ENCODE assay signal across 29 cellular contexts in genomic region chr4:180942367-180942916, GRCh38.
DNase-seq lines count a peak whose midpoint lies in the region; ATAC-seq, FAIRE-seq and TF ChIP-seq lines count a peak whose summit lies in the region.
"Had no signal": no experiment of that assay in that cellular context is flagged by ENCODE, and none has a peak within 500 bp of the region (broad histone marks: within the 10 kb centered on the region; RNA-seq: fewer than 3 reads in every experiment).

No MANE protein-coding gene starts in this region.

- no peaks in the 10 kb centered on the region for H3K4me1 Mint-ChIP-seq in stimulated activated naive B cell treated with anti-CD40 and anti-IgM and Interleukin-4, amounts not matched to agents 10 μg/mL and 1 μg/mL and 100 μg/mL, for 72 hours
- no peaks in the 10 kb centered on the region for H3K4me1 Mint-ChIP-seq in activated naive CD4-positive, alpha-beta T cell treated with anti-CD3 and anti-CD28 coated beads, Interleukin-2, amount 10 ng/mL, durations not matched to agents 7 days and 5 days
- H3K4me1 Mint-ChIP-seq: B cell; CD4-positive, alpha-beta memory T cell; CD4-positive, CD25-positive, alpha-beta regulatory T cell; CD8-positive, alpha-beta memory T cell had no signal

- H3K36me3 ChIP-seq in SK-N-SH (replicated peaks in 1 of 2; ENCODE audit: control insufficient read depth in 1 of 2, insufficient read depth in 2 of 2, low read length in 1 of 2) (no peaks in the 10 kb centered on the region), OCI-LY1 (ENCODE audit: insufficient read depth, low read length) (no peaks in the 10 kb centered on the region; the same call in 1 of the 2 replicates)
- H3K36me3 ChIP-seq: BLaER1 treated with 17β-estradiol and CSF1 and Interleukin-3, amounts not matched to agents 10 nM and 100 nM had no signal

- H3K27me3 ChIP-seq in SK-N-SH (ENCODE audit: insufficient read depth) = no peaks in the 10 kb centered on the region; the same call in 1 of the 2 replicates
- no peaks in the 10 kb centered on the region for H3K27me3 ChIP-seq in OCI-LY1 (ENCODE audit: insufficient read depth, low read length)
- H3K27me3 ChIP-seq: BLaER1 treated with 17β-estradiol and CSF1 and Interleukin-3, amounts not matched to agents 10 nM and 100 nM had no signal

- no peak overlapping the region for H3K4me3 ChIP-seq in SK-N-SH (ENCODE audit: low read depth in 2 of 2, low read length in 1 of 2)
- H3K4me3 ChIP-seq in OCI-LY1 (ENCODE audit: low read depth, low read length, poor library complexity, severe bottlenecking) = no peak overlapping the region
- H3K4me3 ChIP-seq: A549; BLaER1 treated with 17β-estradiol and CSF1 and Interleukin-3, amounts not matched to agents 10 nM and 100 nM; GM12878 had no signal

- H2AFZ ChIP-seq in SK-N-SH (ENCODE audit: low read depth) = no peak overlapping the region
- peak overlapping the region; percentile 10; the same call in 1 of the 2 replicates for H2AFZ ChIP-seq in OCI-LY1 (ENCODE audit: low read length)

- no peak overlapping the region for H3K27ac ChIP-seq in SK-N-SH (ENCODE audit: low read depth in 2 of 2, low read length in 1 of 2)
- H3K27ac ChIP-seq in OCI-LY1 (ENCODE audit: low read depth, low read length, poor library complexity, severe bottlenecking) = no peak overlapping the region
- H3K27ac ChIP-seq: 22Rv1; A549; BLaER1 treated with 17β-estradiol and CSF1 and Interleukin-3, amounts not matched to agents 10 nM and 100 nM; C4-2B had no signal

- WGBS in SK-N-SH (ENCODE audit: low lambda C conversion rate) = 59% methylated on average over 5 of the region's 5 CpGs

- H3K27me3 Mint-ChIP-seq in stimulated activated naive B cell treated with anti-CD40 and anti-IgM and Interleukin-4, amounts not matched to agents 10 μg/mL and 1 μg/mL and 100 μg/mL, for 72 hours = no peaks in the 10 kb centered on the region
- H3K27me3 Mint-ChIP-seq in activated naive CD4-positive, alpha-beta T cell treated with anti-CD3 and anti-CD28 coated beads, Interleukin-2, amount 10 ng/mL, durations not matched to agents 7 days and 5 days = no peaks in the 10 kb centered on the region
- H3K27me3 Mint-ChIP-seq: B cell; CD4-positive, CD25-positive, alpha-beta regulatory T cell; CD8-positive, alpha-beta memory T cell had no signal

- H3F3A ChIP-seq in SK-N-SH (replicated peaks; ENCODE audit: insufficient read depth) (no peaks in the 10 kb centered on the region), OCI-LY1 (ENCODE audit: insufficient read depth, low read length) (peaks cover 4% of the 10 kb centered on the region; the same call in 1 of the 2 replicates)

- H3K4me2 ChIP-seq in SK-N-SH = no peak overlapping the region
- H3K4me2 ChIP-seq in OCI-LY1 (ENCODE audit: low read length) = no peak overlapping the region
- H3K4me2 ChIP-seq: A549; BLaER1 treated with 17β-estradiol and CSF1 and Interleukin-3, amounts not matched to agents 10 nM and 100 nM had no signal

- H4K20me1 ChIP-seq in SK-N-SH (ENCODE audit: insufficient read depth) = no peaks in the 10 kb centered on the region
- H4K20me1 ChIP-seq in OCI-LY1 (ENCODE audit: insufficient read depth, low read length) = no peaks in the 10 kb centered on the region
- H4K20me1 ChIP-seq: BLaER1 treated with 17β-estradiol and CSF1 and Interleukin-3, amounts not matched to agents 10 nM and 100 nM had no signal

- H3K9ac ChIP-seq in SK-N-SH = no peak overlapping the region
- H3K9ac ChIP-seq in OCI-LY1 (ENCODE audit: low read length) = no peak overlapping the region
- H3K9ac ChIP-seq: BLaER1 treated with 17β-estradiol and CSF1 and Interleukin-3, amounts not matched to agents 10 nM and 100 nM had no signal

- CTCF ChIA-PET in SK-N-SH (lab: Yijun Ruan, JAX) = interaction anchor here (0.7 to 1.3 kb wide), 5 partner anchors 13 to 587 kb away, joined by 3 to 4 read pairs (median 3); no protein-coding TSS in a partner anchor
- CTCF ChIA-PET in activated naive CD4-positive, alpha-beta T cell treated with anti-CD3 and anti-CD28 coated beads, Interleukin-2, amount 10 ng/mL, durations not matched to agents 7 days and 5 days (lab: Charles Lee) = no interaction called here

- H3K4me3 Mint-ChIP-seq in stimulated activated naive B cell treated with anti-CD40 and anti-IgM and Interleukin-4, amounts not matched to agents 10 μg/mL and 1 μg/mL and 100 μg/mL, for 72 hours = no peak overlapping the region
- no peak overlapping the region for H3K4me3 Mint-ChIP-seq in activated naive CD4-positive, alpha-beta T cell treated with anti-CD3 and anti-CD28 coated beads, Interleukin-2, amount 10 ng/mL, durations not matched to agents 7 days and 5 days
- H3K4me3 Mint-ChIP-seq: B cell; CD4-positive, alpha-beta memory T cell; CD8-positive, alpha-beta memory T cell had no signal

- no peaks in the 10 kb centered on the region for H3K36me3 Mint-ChIP-seq in stimulated activated naive B cell treated with anti-CD40 and anti-IgM and Interleukin-4, amounts not matched to agents 10 μg/mL and 1 μg/mL and 100 μg/mL, for 72 hours
- H3K36me3 Mint-ChIP-seq in activated naive CD4-positive, alpha-beta T cell treated with anti-CD3 and anti-CD28 coated beads, Interleukin-2, amount 10 ng/mL, durations not matched to agents 7 days and 5 days = no peaks in the 10 kb centered on the region
- H3K36me3 Mint-ChIP-seq: CD4-positive, alpha-beta memory T cell; CD4-positive, CD25-positive, alpha-beta regulatory T cell; CD8-positive, alpha-beta memory T cell had no signal

- POLR2A ChIA-PET in SK-N-SH (lab: Yijun Ruan, JAX) = no interaction called here

- FAIRE-seq in islet of Langerhans (lab: Jason Lieb, UNC) = peak; percentile 73
- FAIRE-seq: A549, GM12878, GM12892, GM18507, GM19239 had no signal

- no peaks in the 10 kb centered on the region for H3K9me2 ChIP-seq in SK-N-SH
- H3K9me2 ChIP-seq in OCI-LY1 (ENCODE audit: low read depth, low read length) = no peaks in the 10 kb centered on the region

- ATAC-seq in SK-N-SH treated with all-trans-retinoic acid at 6 μM for 48 hours (no peak), GM19023 (IDR thresholded peaks at IDR 0.05; ENCODE audit: unreplicated experiment) (no peak)
- ATAC-seq in stimulated activated naive B cell treated with anti-CD40 and anti-IgM and Interleukin-4, amounts not matched to agents 10 μg/mL and 1 μg/mL and 100 μg/mL, for 72 hours (replicated peaks) = no peak
- ATAC-seq: A549, GM12878 had no signal

- H3K9me3 Mint-ChIP-seq in stimulated activated naive B cell treated with anti-CD40 and anti-IgM and Interleukin-4, amounts not matched to agents 10 μg/mL and 1 μg/mL and 100 μg/mL, for 72 hours = no peaks in the 10 kb centered on the region
- H3K9me3 Mint-ChIP-seq in activated naive CD4-positive, alpha-beta T cell treated with anti-CD3 and anti-CD28 coated beads, Interleukin-2, amount 10 ng/mL, durations not matched to agents 7 days and 5 days = no peaks in the 10 kb centered on the region

- H3K4me1 ChIP-seq in SK-N-SH (ENCODE audit: control insufficient read depth in 1 of 2, insufficient read depth in 2 of 2, low read depth in 1 of 2, low read length in 1 of 2) (no peaks in the 10 kb centered on the region; a peak in 1 of 4 replicates), OCI-LY1 (ENCODE audit: insufficient read depth, low read length, severe bottlenecking) (peaks cover 5% of the 10 kb centered on the region)
- H3K4me1 ChIP-seq: A549; BLaER1 treated with 17β-estradiol and CSF1 and Interleukin-3, amounts not matched to agents 10 nM and 100 nM had no signal

- no peak for TF ChIP-seq RAD21 in SK-N-SH (IDR thresholded peaks at IDR 0.05; ENCODE audit: low read length)

- H3K79me2 ChIP-seq in SK-N-SH (ENCODE audit: insufficient read depth) = no peaks in the 10 kb centered on the region
- H3K79me2 ChIP-seq in OCI-LY1 (ENCODE audit: insufficient read depth, low read length) = no peaks in the 10 kb centered on the region

- H3K9me3 ChIP-seq in SK-N-SH (no peaks in the 10 kb centered on the region), OCI-LY1 (ENCODE audit: low read length) (no peaks in the 10 kb centered on the region)
- H3K9me3 ChIP-seq: A549; BLaER1 treated with 17β-estradiol and CSF1 and Interleukin-3, amounts not matched to agents 10 nM and 100 nM had no signal

- H3K27ac Mint-ChIP-seq in stimulated activated naive B cell treated with anti-CD40 and anti-IgM and Interleukin-4, amounts not matched to agents 10 μg/mL and 1 μg/mL and 100 μg/mL, for 72 hours = peak overlapping the region; percentile 1
- no peak overlapping the region for H3K27ac Mint-ChIP-seq in activated naive CD4-positive, alpha-beta T cell treated with anti-CD3 and anti-CD28 coated beads, Interleukin-2, amount 10 ng/mL, durations not matched to agents 7 days and 5 days
- H3K27ac Mint-ChIP-seq: B cell; CD4-positive, alpha-beta memory T cell; CD4-positive, CD25-positive, alpha-beta regulatory T cell; CD8-positive, alpha-beta memory T cell had no signal

- no peak for TF ChIP-seq EP300 in SK-N-SH (IDR thresholded peaks at IDR 0.05; ENCODE audit: borderline replicate concordance in 1 of 2, low read depth in 1 of 2, low read length in 1 of 2)

- no peak for DNase-seq in SK-N-SH
- DNase-seq in stimulated activated naive B cell treated with anti-CD40 and anti-IgM and Interleukin-4, amounts not matched to agents 10 μg/mL and 1 μg/mL and 100 μg/mL, for 72 hours = no peak
- no peak for DNase-seq in GM19240 (ENCODE audit: insufficient read length, low spot score)
- no peak for DNase-seq in activated naive CD4-positive, alpha-beta T cell treated with anti-CD3 and anti-CD28 coated beads, Interleukin-2, amount 10 ng/mL, durations not matched to agents 7 days and 5 days
- DNase-seq: AML-193; CD4-positive, alpha-beta memory T cell; CD4-positive, CD25-positive, alpha-beta regulatory T cell; CD8-positive, alpha-beta memory T cell; COR-L47; DMS 273 treated with DMSO at 0.1 percent for 48 hours; DMS153; DMS53; DMS79; DND-41; EL; GDM1 had no signal

- TF ChIP-seq CTCF in SK-N-SH (IDR thresholded peaks at IDR 0.05) = no peak
- no peak for TF ChIP-seq CTCF in OCI-LY1 (IDR thresholded peaks at IDR 0.05; ENCODE audit: low read length)

TF ChIP-seq in SK-N-SH treated with all-trans-retinoic acid at 6 μM for 48 hours, 23 proteins besides CTCF, POLR2A, EP300 and RAD21 (continues in another document):
- TF ChIP-seq ISL1 (CRISPR knock-in tag; IDR thresholded peaks at IDR 0.05) = 0 out of 2 replicates have a peak, but pooled peaks have one; percentile 11

TF ChIP-seq in SK-N-SH, 30 proteins besides CTCF, POLR2A, EP300 and RAD21 (continues in another document):
- no peak for TF ChIP-seq USF1 (IDR thresholded peaks at IDR 0.05; ENCODE audit: borderline replicate concordance, low read depth)
- no peak for TF ChIP-seq FOSL2 (IDR thresholded peaks at IDR 0.05; ENCODE audit: borderline replicate concordance, low read depth)
- TF ChIP-seq MXI1 (IDR thresholded peaks at IDR 0.05; ENCODE audit: low read depth, low read length) = no peak
- no peak for TF ChIP-seq NRF1 (IDR thresholded peaks at IDR 0.05; ENCODE audit: low read depth, low read length)
